31 cellular contexts compared by ENCODE assay signal in the genomic region with DNA sequence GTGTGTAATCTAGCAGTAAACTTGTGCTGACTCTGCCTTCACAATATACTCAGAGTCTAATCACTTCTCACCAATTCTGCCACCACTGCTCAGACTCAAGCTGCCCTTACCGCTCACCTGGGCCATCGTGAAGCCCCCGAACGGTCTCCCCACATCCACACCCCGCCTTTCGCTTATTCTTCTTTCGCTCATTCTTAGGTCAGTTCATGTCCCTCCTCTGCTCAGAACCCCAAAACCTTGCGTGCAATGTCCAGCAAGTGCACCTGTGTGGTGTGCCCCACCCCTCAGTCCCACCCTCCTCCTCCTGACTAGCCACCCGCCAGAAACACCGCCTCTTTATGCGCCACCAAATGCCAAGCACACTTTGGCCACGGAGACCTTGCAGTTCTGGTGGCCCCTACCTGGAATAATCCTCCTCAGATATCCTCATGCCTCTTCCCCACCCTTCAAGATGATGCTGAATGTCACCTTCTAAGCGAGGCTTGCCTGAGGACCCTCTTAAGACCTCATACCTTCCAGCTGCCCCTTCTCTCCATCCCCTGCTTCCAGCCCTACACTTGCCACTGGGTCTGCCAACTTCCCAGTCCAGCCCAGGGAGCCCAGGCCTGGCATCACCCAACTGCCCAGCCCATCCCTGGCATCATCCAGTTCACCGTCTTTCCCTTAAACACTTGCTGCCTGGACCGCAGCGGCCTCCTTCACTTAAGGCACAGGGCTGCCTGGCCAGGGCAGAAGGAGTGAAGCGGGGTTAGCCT. TPM values are rescaled to one million over a fixed set of nuclear protein-coding genes. Genes with fewer than 3 reads are reported as not detected.
DNase-seq lines count a peak whose midpoint lies in the region; ATAC-seq, FAIRE-seq and TF ChIP-seq lines count a peak whose summit lies in the region.
"Had no signal": no experiment of that assay in that cellular context is flagged by ENCODE, and none has a peak within 500 bp of the region (broad histone marks: within the 10 kb centered on the region; RNA-seq: fewer than 3 reads in every experiment).

No MANE protein-coding gene starts in this region.

- H2BK120ac ChIP-seq in H9 (ENCODE audit: low read depth, low read length, poor library complexity, severe bottlenecking), result no peak overlapping the region
- H2BK120ac ChIP-seq in H1 (replicated peaks; ENCODE audit: low read depth, low read length), result no peak overlapping the region

- TF ChIP-seq POLR2A in H1 (IDR thresholded peaks at IDR 0.05; ENCODE audit: control extremely low read depth in 1 of 2, low read depth in 2 of 2, low read length in 2 of 2), result no peak

- H3K4me3 Mint-ChIP-seq in H9, result no peak overlapping the region
- H3K4me3 Mint-ChIP-seq: activated CD8-positive, alpha-beta T cell treated with anti-CD3 and anti-CD28 coated beads, Interleukin-2, amount 10 ng/mL, durations not matched to agents 7 days and 5 days; central memory CD8-positive, alpha-beta T cell; immature natural killer cell; neural progenitor cell had no signal

- H2AFZ ChIP-seq in H9 (ENCODE audit: low read length) (no peak overlapping the region), H1 (ENCODE audit: low read length) (no peak overlapping the region)
- H2AFZ ChIP-seq: neural progenitor cell had no signal

- POLR2A ChIA-PET in H1 (lab: Charles Lee; ENCODE audit: partially characterized antibody), result no interaction called here

- no peaks in the 10 kb centered on the region for H4K20me1 ChIP-seq in H9 (ENCODE audit: control insufficient read depth, insufficient read depth, insufficient read length)
- peaks cover 0 to 2% of the 10 kb centered on the region in 2 experiments for H4K20me1 ChIP-seq in H1 (replicated peaks in 1 of 2; ENCODE audit: control insufficient read depth in 1 of 2, insufficient read depth in 2 of 2, low read length in 2 of 2)

- ATAC-seq in esophagus mucosa, result no peak
- ATAC-seq: activated CD8-positive, alpha-beta T cell treated with anti-CD3 and anti-CD28 coated beads, Interleukin-2, amount 10 ng/mL, durations not matched to agents 7 days and 5 days had no signal

- H3K36me3 ChIP-seq in H1 (ENCODE audit: control insufficient read depth in 2 of 4, insufficient read depth in 4 of 4, low read length in 3 of 4), result no peaks in the 10 kb centered on the region
- H3K36me3 ChIP-seq: adrenal gland; BLaER1 treated with 17β-estradiol and CSF1 and Interleukin-3, amounts not matched to agents 10 nM and 100 nM; neural progenitor cell had no signal

- no peak overlapping the region for H3K18ac ChIP-seq in H9 (ENCODE audit: insufficient read length, low read depth, low read length)
- no peak overlapping the region for H3K18ac ChIP-seq in H1 (ENCODE audit: extremely low read depth, low read length)

- H4K5ac ChIP-seq in H9 (ENCODE audit: insufficient read length, low read depth, low read length), result no peak overlapping the region
- no peak overlapping the region for H4K5ac ChIP-seq in H1 (ENCODE audit: insufficient read length, low read depth, low read length)

- H2AK5ac ChIP-seq in H9 (ENCODE audit: insufficient read length, low read length) (no peak overlapping the region), H1 (ENCODE audit: low read depth, low read length) (no peak overlapping the region)

- H3K23me2 ChIP-seq in H9 (ENCODE audit: insufficient read length, low read depth, low read length, poor library complexity, severe bottlenecking) (no peaks in the 10 kb centered on the region), H1 (ENCODE audit: low read depth, low read length) (no peaks in the 10 kb centered on the region)

- no peaks in the 10 kb centered on the region for H3K27me3 ChIP-seq in H9 (ENCODE audit: insufficient read depth, low read length)
- no peaks in the 10 kb centered on the region for H3K27me3 ChIP-seq in H1 (replicated peaks in 1 of 4; ENCODE audit: control insufficient read depth in 3 of 4, extremely low read depth in 1 of 4, insufficient read depth in 3 of 4, low read length in 3 of 4)
- H3K27me3 ChIP-seq: adrenal gland; BLaER1 treated with 17β-estradiol and CSF1 and Interleukin-3, amounts not matched to agents 10 nM and 100 nM; neural progenitor cell had no signal

- no peak overlapping the region for H4K8ac ChIP-seq in H9 (replicated peaks; ENCODE audit: insufficient read length, low read depth, low read length)
- peak overlapping the region; percentile 29; the same call in 1 of the 2 replicates for H4K8ac ChIP-seq in H1 (ENCODE audit: extremely low read depth, insufficient read depth, low read length)

- no peaks in the 10 kb centered on the region for H3K4me1 Mint-ChIP-seq in H9
- H3K4me1 Mint-ChIP-seq: central memory CD8-positive, alpha-beta T cell; immature natural killer cell; neural progenitor cell had no signal

- H3K79me1 ChIP-seq in H9 (ENCODE audit: insufficient read depth, low read depth, low read length, poor library complexity, severe bottlenecking) (no peaks in the 10 kb centered on the region), H1 (ENCODE audit: low read depth, low read length) (no peaks in the 10 kb centered on the region)

- H3K9me3 Mint-ChIP-seq in H9, result peaks cover 7 to 8% of the 10 kb centered on the region in 2 experiments; a peak in 3 of 5 replicates
- H3K9me3 Mint-ChIP-seq: central memory CD8-positive, alpha-beta T cell had no signal

- H3K27ac ChIP-seq in H9 (ENCODE audit: insufficient read length, low read depth, low read length) (no peak overlapping the region), H1 (ENCODE audit: low read depth, low read length) (no peak overlapping the region)
- H3K27ac ChIP-seq: adrenal gland; BLaER1 treated with 17β-estradiol and CSF1 and Interleukin-3, amounts not matched to agents 10 nM and 100 nM; dorsolateral prefrontal cortex; neural progenitor cell; RWPE1 had no signal

- H4K91ac ChIP-seq in H9 (ENCODE audit: insufficient read length, low read depth, low read length), result no peak overlapping the region
- H4K91ac ChIP-seq in H1 (replicated peaks; ENCODE audit: insufficient read length, low read length), result no peak overlapping the region

- intact Hi-C loops in posterior vena cava (cut with DNase I), result no loop called here

- no peak overlapping the region for H3K23ac ChIP-seq in H9 (ENCODE audit: insufficient read length, low read depth, low read length)
- H3K23ac ChIP-seq in H1 (ENCODE audit: insufficient read length), result no peak overlapping the region

- H3K4me3 ChIP-seq in H1 (ENCODE audit: extremely low read depth in 1 of 4, insufficient read depth in 2 of 4, low read depth in 3 of 4, low read length in 4 of 4), result no peak overlapping the region
- H3K4me3 ChIP-seq: adrenal gland; BLaER1 treated with 17β-estradiol and CSF1 and Interleukin-3, amounts not matched to agents 10 nM and 100 nM; dorsolateral prefrontal cortex; neural progenitor cell had no signal

- H3K14ac ChIP-seq in H9 (ENCODE audit: insufficient read depth, low read length) (no peak overlapping the region), H1 (ENCODE audit: insufficient read length) (no peak overlapping the region)

- no peak for TF ChIP-seq EP300 in H1 (IDR thresholded peaks at IDR 0.05; ENCODE audit: borderline replicate concordance in 1 of 2, low read depth in 2 of 2, low read length in 2 of 2)

- no peak for FAIRE-seq in H1 (lab: Jason Lieb, UNC)
- FAIRE-seq: GM12891, HTR-8/SVneo had no signal

- H2BK12ac ChIP-seq in H9 (ENCODE audit: insufficient read length, low read depth, low read length) (no peak overlapping the region), H1 (ENCODE audit: low read depth, low read length) (no peak overlapping the region)

- no peak for TF ChIP-seq RAD21 in H1 (IDR thresholded peaks at IDR 0.05 in 1 of 2, conservative IDR thresholded peaks at IDR 0.05 in 1 of 2; ENCODE audit: low read depth in 2 of 2, low read length in 2 of 2)

- no peak overlapping the region for H3T11ph ChIP-seq in H9 (ENCODE audit: low read length)

- no peak overlapping the region for H2BK20ac ChIP-seq in H9 (ENCODE audit: low read depth, low read length, poor library complexity, severe bottlenecking)
- H2BK20ac ChIP-seq in H1 (ENCODE audit: low read length), result no peak overlapping the region

- H3K9ac ChIP-seq in H9 (ENCODE audit: extremely low read depth, insufficient read length, low read length) (no peak overlapping the region), H1 (replicated peaks in 1 of 4; ENCODE audit: extremely low read depth in 1 of 4, low read depth in 3 of 4, low read length in 3 of 4) (no peak overlapping the region)
- H3K9ac ChIP-seq: BLaER1 treated with 17β-estradiol and CSF1 and Interleukin-3, amounts not matched to agents 10 nM and 100 nM; neural progenitor cell had no signal

- DNase-seq in AG08396 (ENCODE audit: low spot score) (peak; percentile 2), H9 (peak; percentile 24), H1 (ENCODE audit: low read depth in 1 of 2, low spot score in 2 of 2) (peak in 1 of 2 experiments; percentile 28), posterior vena cava (ENCODE audit: low spot score) (peak; percentile 60), hippocampal formation (lab: John Stamatoyannopoulos, UW) (no peak), NCI-H2171 treated with DMSO at 0.1 percent for 48 hours (lab: John Stamatoyannopoulos, UW) (no peak), NCI-H1092 treated with DMSO at 0.1 percent for 48 hours (lab: John Stamatoyannopoulos, UW) (no peak)
- DNase-seq: activated CD8-positive, alpha-beta T cell treated with anti-CD3 and anti-CD28 coated beads, Interleukin-2, amount 10 ng/mL, durations not matched to agents 7 days and 5 days; activated T-cell treated with anti-CD3 and anti-CD28 coated beads, Interleukin-2, amount 50 U/mL, for 1 hour; DMS153; H7; immature natural killer cell; mesenchymal stem cell; NCI-H1092; NCI-H187 treated with DMSO at 0.1 percent for 48 hours; NCI-H524 treated with DMSO at 0.1 percent for 48 hours; OCI-M1; stimulated activated CD4-positive, alpha-beta T cell treated with anti-CD3 and anti-CD28 coated beads, Interleukin-4, amount 100 ng/mL, for 24 hours; trophoblast cell had no signal

- no peaks in the 10 kb centered on the region for H3K9me3 ChIP-seq in H9 (ENCODE audit: control insufficient read depth, low read depth, low read length)
- no peaks in the 10 kb centered on the region for H3K9me3 ChIP-seq in H1 (ENCODE audit: insufficient read depth in 2 of 2, low read depth in 1 of 2, low read length in 1 of 2)
- H3K9me3 ChIP-seq: adrenal gland had no signal

- peaks cover 0 to 5% (median 0%) of the 10 kb centered on the region in 3 experiments; a peak in 2 of 7 replicates for H3K36me3 Mint-ChIP-seq in H9 (ENCODE audit: insufficient read depth in 1 of 3, low read depth in 3 of 3)
- H3K36me3 Mint-ChIP-seq: immature natural killer cell, neural progenitor cell had no signal

- no peak overlapping the region for H3K56ac ChIP-seq in H9 (ENCODE audit: insufficient read length, low read depth, low read length)
- H3K56ac ChIP-seq in H1 (replicated peaks; ENCODE audit: insufficient read length, low read depth, low read length), result no peak overlapping the region

- WGBS in H9 (ENCODE audit: extremely low coverage, insufficient read length, low lambda C conversion rate), result no CpG with 5 or more reads among the region's 17 CpGs
- WGBS in H1 (ENCODE audit: extremely low coverage in 1 of 2, insufficient coverage in 1 of 2, insufficient read length in 1 of 2, insufficient replicate concordance in 2 of 2, low coverage in 1 of 2, low lambda C conversion rate in 2 of 2, missing lambda C conversion rate in 1 of 2), 2 experiments, result 88% methylated on average over 17 of the region's 17 CpGs; no CpG with 5 or more reads in 1 of the 2 experiments

- no peak overlapping the region for H2BK5ac ChIP-seq in H9 (ENCODE audit: insufficient read length, low read length)
- H2BK5ac ChIP-seq in H1 (ENCODE audit: low read depth, low read length), result no peak overlapping the region

- H3K79me2 ChIP-seq in H9 (ENCODE audit: insufficient read depth, low read length) (no peaks in the 10 kb centered on the region), H1 (ENCODE audit: control insufficient read depth in 1 of 2, insufficient read depth in 2 of 2, low read length in 2 of 2) (no peaks in the 10 kb centered on the region)

- H3K4me2 ChIP-seq in H9 (ENCODE audit: insufficient read depth, insufficient read length, low read length), result no peak overlapping the region
- no peak overlapping the region for H3K4me2 ChIP-seq in H1 (ENCODE audit: insufficient read depth in 1 of 2, low read depth in 2 of 2, low read length in 2 of 2)
- H3K4me2 ChIP-seq: BLaER1 treated with 17β-estradiol and CSF1 and Interleukin-3, amounts not matched to agents 10 nM and 100 nM; neural progenitor cell had no signal

- H2BK15ac ChIP-seq in H9 (ENCODE audit: low read depth, low read length), result no peak overlapping the region
- no peak overlapping the region for H2BK15ac ChIP-seq in H1 (ENCODE audit: low read length)

- CTCF ChIA-PET in H1 (lab: Charles Lee; ENCODE audit: partially characterized antibody), result no interaction called here

- H3K4me1 ChIP-seq in H9 (ENCODE audit: insufficient read depth, low read length), result no peaks in the 10 kb centered on the region
- H3K4me1 ChIP-seq in H1 (replicated peaks in 1 of 4; ENCODE audit: control insufficient read depth in 3 of 4, insufficient read depth in 4 of 4, low read length in 3 of 4), result no peaks in the 10 kb centered on the region
- H3K4me1 ChIP-seq: adrenal gland, neural progenitor cell had no signal

- TF ChIP-seq CTCF in H9 (conservative IDR thresholded peaks at IDR 0.05), result no peak
- TF ChIP-seq CTCF in H1 (IDR thresholded peaks at IDR 0.05; ENCODE audit: control extremely low read depth in 1 of 3, insufficient read depth in 1 of 3, low read depth in 1 of 3, low read length in 3 of 3), result no peak

- H3K27me3 Mint-ChIP-seq in H9 (ENCODE audit: low read depth), result peaks cover 21% of the 10 kb centered on the region

- H3K4ac ChIP-seq in H9 (ENCODE audit: low read depth, low read length) (no peak overlapping the region), H1 (replicated peaks; ENCODE audit: insufficient read length, low read depth, low read length) (no peak overlapping the region)

- H3K27ac Mint-ChIP-seq in H9, result no peak overlapping the region
- H3K27ac Mint-ChIP-seq: activated CD8-positive, alpha-beta T cell treated with anti-CD3 and anti-CD28 coated beads, Interleukin-2, amount 10 ng/mL, durations not matched to agents 7 days and 5 days; immature natural killer cell; neural progenitor cell had no signal

RNA-seq across cellular contexts. Expression of gene RBFOX3, which starts 34.3 kb away (rescaled TPM):
- total RNA-seq in H9 (2021) (10.2 and 12.4 TPM in 2 replicates), posterior vena cava (10 to 100 TPM in 1 of 2 donors, 1 to 10 TPM in 1; 7.1 to 21.6 TPM), esophagus mucosa (0.16 TPM)
- total RNA-seq in H1 (2021; fragmentation: NEBNext Ultra II Directional; extraction: Animal tissue kit (Norgen Biotek cat#: 25700)), result 19.7 and 26.2 TPM in 2 replicates
- 8.0 and 13.9 TPM in 2 replicates for polyA plus RNA-seq in H1 (2011; rRNA removed)
- 10.0 TPM for polyA plus RNA-seq in H1 (2011; cell fraction: cytosol; rRNA removed)
- polyA plus RNA-seq in H1 (2011; cell fraction: nucleus; rRNA removed), result 20.8 TPM
- 17.5 to 29.6 TPM (median 23.9 TPM) in 4 replicates for polyA plus RNA-seq in H1 (2012, experiment 1 of 2)
- polyA plus RNA-seq in H1 (2012, experiment 2 of 2), result 11.2 TPM
- 33.0 TPM for polyA plus RNA-seq in H1 (2013, experiment 1 of 2)
- polyA plus RNA-seq in H1 (2013, experiment 2 of 2), result 28.2 TPM
- 1.9 and 2.5 TPM in 2 replicates for polyA minus RNA-seq in H1 (2011; rRNA and poly(A)+ RNA removed)
- 6.4 TPM for polyA minus RNA-seq in H1 (2011; cell fraction: cytosol; rRNA and poly(A)+ RNA removed)
- polyA minus RNA-seq in H1 (2011; cell fraction: nucleus; rRNA and poly(A)+ RNA removed), result 14.4 TPM
- total RNA-seq: activated CD8-positive, alpha-beta T cell treated with anti-CD3 and anti-CD28 coated beads, Interleukin-2, amount 10 ng/mL, durations not matched to agents 7 days and 5 days; SK-MEL-5; T-helper 1 cell treated with Interleukin-12 subunit alpha and Interleukin-12 subunit beta and Interleukin-4 antibody, amounts not matched to agents 30 ng/mL and 1 ng/mL, for 36 hours had no signal
- polyA plus RNA-seq: AG04450 had no signal

Comparison
In these comparisons a context has a peak if more than half of its experiments do, and no peak if none do; other contexts are left out.
1. DNase-seq: peak in AG08396 (single experiment), H9 (single experiment) and posterior vena cava (single experiment); none in hippocampal formation (0 of 2), NCI-H2171 treated with DMSO at 0.1 percent for 48 hours (single experiment) and NCI-H1092 treated with DMSO at 0.1 percent for 48 hours (single experiment).